ENCODE assay signal across 8 cellular contexts in genomic region chr21:32392880-32393676, GRCh38. TPM values are rescaled to one million over a fixed set of nuclear protein-coding genes. Genes with fewer than 3 reads are reported as not detected.
DNase-seq lines count a peak whose midpoint lies in the region; ATAC-seq and TF ChIP-seq lines count a peak whose summit lies in the region.

Gene URB1, minus strand, starts transcription at chr21:32393012. Its CDS starts 102 bp downstream, at chr21:32392910.

- H3K27me3 Mint-ChIP-seq in naive thymus-derived CD8-positive, alpha-beta T cell = peaks cover 0 to 8% (median 0%) of the 10 kb centered on the region in 5 donors

- H3K36me3 ChIP-seq in Karpas-422 (ENCODE audit: insufficient read depth, low read length) (peaks cover 9% of the 10 kb centered on the region; the same call in 1 of the 2 replicates), fibroblast of lung (ENCODE audit: control insufficient read depth, insufficient read depth, low read length) (peaks cover 3% of the 10 kb centered on the region)

- H3K4me3 Mint-ChIP-seq in naive thymus-derived CD8-positive, alpha-beta T cell = peak within 1 kb of the TSS; percentile 81 to 91 (median 88)

- H3K36me3 Mint-ChIP-seq in naive thymus-derived CD8-positive, alpha-beta T cell = peaks cover 0 to 15% (median 0%) of the 10 kb centered on the region in 3 donors

- peaks cover 23 to 53% (median 48%) of the 10 kb centered on the region in 4 donors for H3K4me1 Mint-ChIP-seq in naive thymus-derived CD8-positive, alpha-beta T cell

- TF ChIP-seq CTCF in fibroblast of lung (conservative IDR thresholded peaks at IDR 0.05 in 1 of 2, IDR thresholded peaks at IDR 0.05 in 1 of 2; ENCODE audit: low read depth in 1 of 2, low read length in 2 of 2) = no peak

- H4K20me1 ChIP-seq in Karpas-422 (ENCODE audit: insufficient read depth, low read depth, low read length) (peaks cover 22% of the 10 kb centered on the region), fibroblast of lung (ENCODE audit: control insufficient read depth, extremely low read depth, insufficient read depth, low read length) (no peaks in the 10 kb centered on the region)

- no peaks in the 10 kb centered on the region for H3K9me2 ChIP-seq in Karpas-422 (replicated peaks; ENCODE audit: insufficient read depth, low read length)

- H3K79me2 ChIP-seq in Karpas-422 (ENCODE audit: low read length) (peaks cover 42% of the 10 kb centered on the region), fibroblast of lung (ENCODE audit: control insufficient read depth, insufficient read depth, low read length) (peaks cover 40% of the 10 kb centered on the region)

- H3K27ac ChIP-seq in Karpas-422 (ENCODE audit: low read length) (peak within 1 kb of the TSS; percentile 35; the same call in 1 of the 2 replicates), fibroblast of lung (ENCODE audit: insufficient read depth, low read length) (peak within 1 kb of the TSS; percentile 81)

- H3K27me3 ChIP-seq in Karpas-422 (ENCODE audit: low read length) (no peaks in the 10 kb centered on the region), fibroblast of lung (ENCODE audit: control insufficient read depth, insufficient read depth, low read length) (no peaks in the 10 kb centered on the region)

- peak; percentile 87 for ATAC-seq in GM21737 (IDR thresholded peaks at IDR 0.05; ENCODE audit: unreplicated experiment)
- ATAC-seq in naive thymus-derived CD8-positive, alpha-beta T cell = peak; percentile 93 to 98

- H3K4me3 ChIP-seq in Karpas-422 (ENCODE audit: low read length) (peak within 1 kb of the TSS; percentile 96), fibroblast of lung (replicated peaks in 1 of 4; ENCODE audit: control extremely low read depth in 1 of 4, insufficient read depth in 1 of 4, low read depth in 3 of 4, low read length in 4 of 4) (peak within 1 kb of the TSS; percentile 72 to 98 (median 91))

- POLR2A ChIA-PET in naive thymus-derived CD8-positive, alpha-beta T cell (lab: Charles Lee) = interaction anchor here (0.6 to 2.5 kb wide), 7 partner anchors 19 to 1179 kb away, joined by 3 to 18 read pairs (median 3); partner anchors contain the start of genes CFAP298 and EVA1C

- peak; percentile 83 for DNase-seq in DMS79 treated with DMSO at 0.1 percent for 48 hours (lab: John Stamatoyannopoulos, UW)
- DNase-seq in Karpas-422 = peak; percentile 97
- peak; percentile 86 for DNase-seq in RKO (ENCODE audit: low spot score)
- DNase-seq in activated T-helper 1 cell treated with anti-CD3 and anti-CD28 coated beads, Interleukin-2, amount 50 U/mL, for 16 hours (ENCODE audit: low read depth in 1 of 2, low spot score in 1 of 2) = peak; percentile 93
- DNase-seq in fibroblast of lung (ENCODE audit: low read depth in 2 of 2) = peak; percentile 73 to 81
- peak; percentile 90 to 99 (median 95) for DNase-seq in naive thymus-derived CD8-positive, alpha-beta T cell
- peak; percentile 86 to 95 (median 92) for DNase-seq in stimulated activated naive CD4-positive, alpha-beta T cell (lab: John Stamatoyannopoulos, UW)

- H2AFZ ChIP-seq in Karpas-422 (ENCODE audit: low read length) (peak within 1 kb of the TSS; percentile 87), fibroblast of lung (ENCODE audit: low read length) (peak within 1 kb of the TSS; percentile 93)

- peak within 1 kb of the TSS; percentile 77 for H3K4me2 ChIP-seq in Karpas-422 (ENCODE audit: low read depth, low read length, poor library complexity, severe bottlenecking)
- peak within 1 kb of the TSS; percentile 92 for H3K4me2 ChIP-seq in fibroblast of lung (ENCODE audit: extremely low read depth, insufficient read depth, low read length)

- no peaks in the 10 kb centered on the region for H3K9me3 Mint-ChIP-seq in naive thymus-derived CD8-positive, alpha-beta T cell

- peak within 1 kb of the TSS; percentile 34 to 93 (median 85) for H3K27ac Mint-ChIP-seq in naive thymus-derived CD8-positive, alpha-beta T cell

- H3K9me3 ChIP-seq in Karpas-422 (ENCODE audit: low read length) (no peaks in the 10 kb centered on the region), fibroblast of lung (ENCODE audit: control insufficient read depth, insufficient read depth, low read depth, low read length) (no peaks in the 10 kb centered on the region)

- H3K4me1 ChIP-seq in Karpas-422 (ENCODE audit: low read length) (peaks cover 25% of the 10 kb centered on the region), fibroblast of lung (ENCODE audit: control insufficient read depth, extremely low read depth, insufficient read depth, low read length) (peaks cover 5% of the 10 kb centered on the region)

- H3K9ac ChIP-seq in Karpas-422 (ENCODE audit: low read length) = peak within 1 kb of the TSS; percentile 94
- peak within 1 kb of the TSS; percentile 76 for H3K9ac ChIP-seq in fibroblast of lung (ENCODE audit: insufficient read depth, low read length)

RNA-seq across cellular contexts. Expression of gene URB1, which starts in this region (rescaled TPM):
- total RNA-seq in Karpas-422 (2014; rRNA removed; shearing (Covaris generic); ENCODE audit: low replicate concordance) = 12.7 and 17.0 TPM in 2 replicates
- total RNA-seq in fibroblast of lung = 15.7 and 17.7 TPM in 2 replicates
- polyA plus RNA-seq in fibroblast of lung = 4.3 and 7.3 TPM in 2 replicates
- 6.0 and 10.0 TPM in 2 replicates for polyA plus RNA-seq in fibroblast of lung (2012)
- polyA minus RNA-seq in fibroblast of lung (ENCODE audit: low replicate concordance) = 16.5 and 38.7 TPM in 2 replicates
- 10 to 100 TPM; 20.6 to 22.7 TPM for total RNA-seq in naive thymus-derived CD8-positive, alpha-beta T cell
- polyA plus RNA-seq in naive thymus-derived CD8-positive, alpha-beta T cell = 1 to 10 TPM; 2.2 to 5.6 (median 2.8) TPM

Comparison
In these comparisons a context has a peak if more than half of its experiments do, and no peak if none do; other contexts are left out.
1. Peak in every context shown above with its lines: DNase-seq, ATAC-seq, H3K4me3 ChIP-seq and H3K27ac ChIP-seq.